Comparison of ENCODE assay signal across 28 cellular contexts in genomic region chr12:114313910-114314309, GRCh38.
"Had no signal": no experiment of that assay in that cellular context is flagged by ENCODE, and none has a peak within 500 bp of the region (broad histone marks: within the 10 kb centered on the region; RNA-seq: fewer than 3 reads in every experiment).

No MANE protein-coding gene starts in this region.

- H3K9ac ChIP-seq: parathyroid adenoma had no signal

- FAIRE-seq: kidney had no signal

- H3K27me3 ChIP-seq: breast epithelium, gastrocnemius medialis, right atrium auricular region, stomach, tibial artery had no signal

- H3K9me3 ChIP-seq: breast epithelium, gastrocnemius medialis, right atrium auricular region, tibial artery had no signal

- ATAC-seq: activated T-helper 17 cell treated with anti-CD3 and anti-CD28 coated beads, Interleukin-2, amount 50 U/mL, for 72 hours; gastrocnemius medialis; left colon; naive thymus-derived CD8-positive, alpha-beta T cell; stimulated activated naive B cell treated with anti-CD40 and anti-IgM and Interleukin-4, amounts not matched to agents 10 μg/mL and 1 μg/mL and 100 μg/mL, for 72 hours had no signal

- H2AFZ ChIP-seq: parathyroid adenoma had no signal

- H3K4me1 ChIP-seq: breast epithelium, gastrocnemius medialis, parathyroid adenoma, right atrium auricular region, stomach had no signal

- H3K4me2 ChIP-seq: smooth muscle cell had no signal

- DNase-seq: activated CD4-positive, alpha-beta memory T cell treated with anti-CD3 and anti-CD28 coated beads, Interleukin-2, amount 10 ng/mL, durations not matched to agents 7 days and 5 days; activated CD4-positive, alpha-beta T cell treated with anti-CD3 and anti-CD28 coated beads, Interleukin-2, amount 10 ng/mL, durations not matched to agents 7 days and 5 days; activated CD4-positive, CD25-positive, alpha-beta regulatory T cell treated with anti-CD3 and anti-CD28 coated beads, Interleukin-2, amount 50 U/mL, for 72 hours; activated CD8-positive, alpha-beta memory T cell treated with anti-CD3 and anti-CD28 coated beads, Interleukin-2, amount 50 U/mL, for 48 hours; activated gamma-delta T cell treated with Interleukin-2 at 50 U/mL for 16 hours; activated naive CD4-positive, alpha-beta T cell treated with anti-CD3 and anti-CD28 coated beads, Interleukin-2, amount 50 U/mL, for 16 hours; activated T-cell treated with anti-CD3 and anti-CD28 coated beads, Interleukin-2, amount 50 U/mL, for 24 hours; amniotic stem cell; central memory CD4-positive, alpha-beta T cell; gastrocnemius medialis; hippocampal formation; immature natural killer cell; kidney; left colon; mammary epithelial cell; naive thymus-derived CD8-positive, alpha-beta T cell; occipital lobe; stimulated activated CD4-positive, alpha-beta T cell treated with anti-CD3 and anti-CD28 coated beads, Interleukin-1b, Interleukin-23, amount 100 ng/mL, for 48 hours; stimulated activated naive B cell treated with anti-CD40 and anti-IgM and Interleukin-4, amounts not matched to agents 10 μg/mL and 1 μg/mL and 100 μg/mL, for 72 hours; stomach; T-helper 2 cell; tibial artery had no signal

- H3K27ac ChIP-seq: breast epithelium, epithelial cell of prostate, gastrocnemius medialis, parathyroid adenoma, right atrium auricular region, stomach, tibial artery had no signal

- H3K4me3 ChIP-seq: breast epithelium, gastrocnemius medialis, right atrium auricular region, smooth muscle cell, stomach, tibial artery had no signal

- H3K79me2 ChIP-seq: parathyroid adenoma had no signal

- H3K36me3 ChIP-seq: breast epithelium, gastrocnemius medialis, right atrium auricular region, stomach, tibial artery had no signal
